25 cellular contexts compared by ENCODE assay signal in the genomic region with DNA sequence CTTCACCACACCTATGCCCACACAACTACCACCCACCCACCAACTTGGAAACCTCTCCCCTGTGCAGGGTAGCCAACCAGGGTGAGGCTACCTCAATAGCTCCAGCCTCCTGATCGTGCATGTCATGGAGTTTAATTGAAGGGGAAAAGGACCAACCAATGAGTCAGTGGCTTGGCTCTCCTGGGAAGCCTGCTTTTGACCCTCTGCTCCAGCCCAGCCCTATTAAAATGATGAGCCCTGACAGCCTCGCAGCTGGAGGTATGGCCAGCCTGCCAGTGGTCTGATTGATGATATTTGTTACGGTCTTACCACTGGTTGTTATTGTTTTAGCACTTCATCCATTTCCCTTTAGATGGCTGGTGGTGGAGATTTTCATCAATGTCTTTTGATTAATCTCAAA.
"Had no signal": no experiment of that assay in that cellular context is flagged by ENCODE, and none has a peak within 500 bp of the region (broad histone marks: within the 10 kb centered on the region; RNA-seq: fewer than 3 reads in every experiment).

No MANE protein-coding gene starts in this region.

- H3K4me1 ChIP-seq: esophagus squamous epithelium, gastrocnemius medialis, left lung, lower lobe of right lung had no signal

- H3K4me1 Mint-ChIP-seq: mesothelial cell of epicardium; naive B cell; naive thymus-derived CD8-positive, alpha-beta T cell had no signal

- DNase-seq: cortex of kidney; effector CD8-positive, alpha-beta T cell; effector memory CD8-positive, alpha-beta T cell; endodermal cell; erythroblast; esophagus squamous epithelium; foreskin fibroblast; foreskin melanocyte; gastrocnemius medialis; glutamatergic neuron; head of caudate nucleus; heart right ventricle; hippocampal formation; left cardiac atrium; left lung; left ventricle myocardium superior; lower lobe of right lung; mesenchymal stem cell; mucosa of descending colon; naive B cell; naive thymus-derived CD8-positive, alpha-beta T cell had no signal

- H3K27ac ChIP-seq: epithelial cell of prostate, esophagus squamous epithelium, gastrocnemius medialis, heart right ventricle, left lung, lower lobe of right lung had no signal

- H3K9me3 ChIP-seq: esophagus squamous epithelium, gastrocnemius medialis, heart right ventricle, left lung, lower lobe of right lung, mucosa of descending colon had no signal

- H3K27me3 Mint-ChIP-seq: dendritic cell treated with granulocyte-macrophage colony-stimulating factor and Interleukin-4, amounts not matched to agents 40 ng/mL and 50 ng/mL, for 4 days; effector memory CD8-positive, alpha-beta T cell; naive B cell had no signal

- H3K27ac Mint-ChIP-seq: dendritic cell treated with granulocyte-macrophage colony-stimulating factor and Interleukin-4, amounts not matched to agents 40 ng/mL and 50 ng/mL, for 4 days; effector memory CD8-positive, alpha-beta T cell; endodermal cell; mesothelial cell of epicardium; naive B cell; naive thymus-derived CD8-positive, alpha-beta T cell had no signal

- ATAC-seq: effector memory CD8-positive, alpha-beta T cell; esophagus mucosa; gastrocnemius medialis; heart right ventricle; left cardiac atrium; left lung; left ventricle myocardium superior; lower lobe of right lung; mucosa of descending colon; naive thymus-derived CD8-positive, alpha-beta T cell had no signal

- H3K4me3 ChIP-seq: esophagus squamous epithelium, gastrocnemius medialis, heart right ventricle, left lung, lower lobe of right lung, mucosa of descending colon had no signal

- H3K9me3 Mint-ChIP-seq: dendritic cell treated with granulocyte-macrophage colony-stimulating factor and Interleukin-4, amounts not matched to agents 40 ng/mL and 50 ng/mL, for 4 days; endodermal cell; mesothelial cell of epicardium had no signal

- H3K36me3 Mint-ChIP-seq: mesothelial cell of epicardium; naive B cell; naive thymus-derived CD8-positive, alpha-beta T cell had no signal

- H3K4me3 Mint-ChIP-seq: dendritic cell treated with granulocyte-macrophage colony-stimulating factor and Interleukin-4, amounts not matched to agents 40 ng/mL and 50 ng/mL, for 4 days; effector memory CD8-positive, alpha-beta T cell; endodermal cell; mesothelial cell of epicardium; naive B cell; naive thymus-derived CD8-positive, alpha-beta T cell had no signal

- H3K27me3 ChIP-seq: esophagus squamous epithelium, gastrocnemius medialis, left lung had no signal

- H3K36me3 ChIP-seq: esophagus squamous epithelium, gastrocnemius medialis, heart right ventricle, left lung, lower lobe of right lung had no signal
